ENCODE assay signal across 22 cellular contexts in genomic region chr6:115554060-115554459, GRCh38.
DNase-seq lines count a peak whose midpoint lies in the region; ATAC-seq and TF ChIP-seq lines count a peak whose summit lies in the region.
"Had no signal": no experiment of that assay in that cellular context is flagged by ENCODE, and none has a peak within 500 bp of the region (broad histone marks: within the 10 kb centered on the region; RNA-seq: fewer than 3 reads in every experiment).

No MANE protein-coding gene starts in this region.

- TF ChIP-seq CTCF in neural progenitor cell (IDR thresholded peaks at IDR 0.05) = no peak
- TF ChIP-seq CTCF in gastroesophageal sphincter (IDR thresholded peaks at IDR 0.05) = no peak

- no peak overlapping the region for H3K4me3 ChIP-seq in H7 (ENCODE audit: insufficient read depth, low read depth, low read length)
- no peak overlapping the region for H3K4me3 ChIP-seq in neural progenitor cell
- no peak overlapping the region for H3K4me3 ChIP-seq in gastroesophageal sphincter
- H3K4me3 ChIP-seq: A549; BLaER1 treated with 17β-estradiol and CSF1 and Interleukin-3, amounts not matched to agents 10 nM and 100 nM; GM23248 had no signal

- H3K9ac ChIP-seq in neural progenitor cell = no peak overlapping the region
- H3K9ac ChIP-seq: BLaER1 treated with 17β-estradiol and CSF1 and Interleukin-3, amounts not matched to agents 10 nM and 100 nM; GM23248 had no signal

- H3K9me3 Mint-ChIP-seq in neural progenitor cell = no peaks in the 10 kb centered on the region

- no peaks in the 10 kb centered on the region for H3K9me3 ChIP-seq in neural progenitor cell (ENCODE audit: low read depth)
- H3K9me3 ChIP-seq in gastroesophageal sphincter = no peaks in the 10 kb centered on the region
- H3K9me3 ChIP-seq: A549; BE2C; BLaER1 treated with 17β-estradiol and CSF1 and Interleukin-3, amounts not matched to agents 10 nM and 100 nM had no signal

- no peak for TF ChIP-seq EP300 in gastroesophageal sphincter (IDR thresholded peaks at IDR 0.05)

- no peak overlapping the region for H3K4me3 Mint-ChIP-seq in neural progenitor cell
- H3K4me3 Mint-ChIP-seq: CD14-positive monocyte; CD4-positive, alpha-beta T cell; CD8-positive, alpha-beta memory T cell had no signal

- no peaks in the 10 kb centered on the region for H4K20me1 ChIP-seq in neural progenitor cell (ENCODE audit: low read depth)
- H4K20me1 ChIP-seq: BLaER1 treated with 17β-estradiol and CSF1 and Interleukin-3, amounts not matched to agents 10 nM and 100 nM had no signal

- no peak overlapping the region for H2AFZ ChIP-seq in neural progenitor cell (replicated peaks)
- H2AFZ ChIP-seq: GM23248 had no signal

- 77 to 100% methylated on average over 3 to 4 of the region's 4 CpGs for WGBS in gastroesophageal sphincter (ENCODE audit: low coverage in 1 of 2), 2 donors

- peak; percentile 3 for DNase-seq in H7
- peak; percentile 25 for DNase-seq in SK-N-DZ (ENCODE audit: low spot score)
- DNase-seq in iPS-NIHi11 (ENCODE audit: low spot score) = peak; percentile 17
- peak; percentile 42 for DNase-seq in neural progenitor cell (ENCODE audit: low spot score)
- no peak for DNase-seq in HPDE6-E6E7 (ENCODE audit: extremely low spot score)
- DNase-seq in activated naive CD4-positive, alpha-beta T cell treated with Interleukin-2 at 50 U/mL for 16 hours = no peak
- DNase-seq: 8988T; ACHN; AML-193; BE2C; CD4-positive, alpha-beta T cell; CD8-positive, alpha-beta memory T cell; DMS 273 treated with DMSO at 0.1 percent for 48 hours; DMS53; DMS79 treated with DMSO at 0.1 percent for 48 hours; GM23248; HCEC 1CT had no signal

- no peaks in the 10 kb centered on the region for H3K79me2 ChIP-seq in neural progenitor cell (ENCODE audit: low read depth)

- H3K27me3 Mint-ChIP-seq in neural progenitor cell (ENCODE audit: insufficient read depth, low read depth) = no peaks in the 10 kb centered on the region
- H3K27me3 Mint-ChIP-seq: CD4-positive, alpha-beta T cell; CD8-positive, alpha-beta memory T cell had no signal

- ATAC-seq in gastroesophageal sphincter (no peak), HG03469 (IDR thresholded peaks at IDR 0.05; ENCODE audit: unreplicated experiment) (no peak)
- ATAC-seq: A549 had no signal

- H3K4me1 Mint-ChIP-seq in neural progenitor cell = peaks cover 20% of the 10 kb centered on the region
- H3K4me1 Mint-ChIP-seq: CD14-positive monocyte; CD8-positive, alpha-beta memory T cell had no signal

- H3K27me3 ChIP-seq in H7 (ENCODE audit: control insufficient read depth, insufficient read depth, low read length) (no peaks in the 10 kb centered on the region), neural progenitor cell (no peaks in the 10 kb centered on the region), gastroesophageal sphincter (no peaks in the 10 kb centered on the region)
- H3K27me3 ChIP-seq: BE2C; BLaER1 treated with 17β-estradiol and CSF1 and Interleukin-3, amounts not matched to agents 10 nM and 100 nM had no signal

- H3K27ac Mint-ChIP-seq in neural progenitor cell = no peak overlapping the region
- H3K27ac Mint-ChIP-seq: CD14-positive monocyte; CD4-positive, alpha-beta T cell; CD8-positive, alpha-beta memory T cell had no signal

- no peaks in the 10 kb centered on the region for H3F3A ChIP-seq in neural progenitor cell (ENCODE audit: low read depth)

- H3K36me3 Mint-ChIP-seq in neural progenitor cell = no peaks in the 10 kb centered on the region
- H3K36me3 Mint-ChIP-seq: CD14-positive monocyte; CD8-positive, alpha-beta memory T cell had no signal

- H3K27ac ChIP-seq in neural progenitor cell = no peak overlapping the region
- no peak overlapping the region for H3K27ac ChIP-seq in gastroesophageal sphincter
- H3K27ac ChIP-seq: A549; BLaER1 treated with 17β-estradiol and CSF1 and Interleukin-3, amounts not matched to agents 10 nM and 100 nM; GM23248 had no signal

- H3K4me1 ChIP-seq in neural progenitor cell (peaks cover 10% of the 10 kb centered on the region), gastroesophageal sphincter (peaks cover 5 to 27% (median 5%) of the 10 kb centered on the region in 3 donors)
- H3K4me1 ChIP-seq: A549; BLaER1 treated with 17β-estradiol and CSF1 and Interleukin-3, amounts not matched to agents 10 nM and 100 nM had no signal

- H3K36me3 ChIP-seq in H7 (replicated peaks; ENCODE audit: control insufficient read depth, insufficient read depth, low read length) (no peaks in the 10 kb centered on the region), neural progenitor cell (no peaks in the 10 kb centered on the region), gastroesophageal sphincter (no peaks in the 10 kb centered on the region)
- H3K36me3 ChIP-seq: BE2C; BLaER1 treated with 17β-estradiol and CSF1 and Interleukin-3, amounts not matched to agents 10 nM and 100 nM had no signal

- H3K4me2 ChIP-seq in neural progenitor cell = no peak overlapping the region
- H3K4me2 ChIP-seq: A549; BLaER1 treated with 17β-estradiol and CSF1 and Interleukin-3, amounts not matched to agents 10 nM and 100 nM had no signal

- no peak for TF ChIP-seq POLR2A in gastroesophageal sphincter (IDR thresholded peaks at IDR 0.05)

Comparison
In these comparisons a context has a peak if more than half of its experiments do, and no peak if none do; other contexts are left out.
1. DNase-seq: peak in H7 (single experiment), SK-N-DZ (single experiment), iPS-NIHi11 (single experiment) and neural progenitor cell (single experiment); none in HPDE6-E6E7 (single experiment) and activated naive CD4-positive, alpha-beta T cell treated with Interleukin-2 at 50 U/mL for 16 hours (single experiment).